8 cellular contexts compared by ENCODE assay signal in genomic region chr12:98532687-98533304, GRCh38. TPM values are rescaled to one million over a fixed set of nuclear protein-coding genes. Genes with fewer than 3 reads are reported as not detected.
DNase-seq lines count a peak whose midpoint lies in the region; ATAC-seq and TF ChIP-seq lines count a peak whose summit lies in the region.

No MANE protein-coding gene starts in this region.

- H3K9me3 Mint-ChIP-seq in activated CD4-positive, alpha-beta memory T cell treated with anti-CD3 and anti-CD28 coated beads, Interleukin-2, amount 10 ng/mL, durations not matched to agents 7 days and 5 days: no peaks in the 10 kb centered on the region
- H3K9me3 Mint-ChIP-seq in activated CD4-positive, alpha-beta memory T cell treated with anti-CD3 and anti-CD28 coated beads for 36 hours: no peaks in the 10 kb centered on the region
- no peaks in the 10 kb centered on the region for H3K9me3 Mint-ChIP-seq in stimulated activated effector memory CD8-positive, alpha-beta T cell treated with anti-CD3 and anti-CD28 coated beads, Interleukin-12 subunit alpha, Interleukin-12 subunit beta, amount 100 ng/mL, for 72 hours

- TF ChIP-seq CTCF in fibroblast of the aortic adventitia (IDR thresholded peaks at IDR 0.05; ENCODE audit: insufficient read depth, low read length): peak; percentile 55

- CTCF ChIA-PET in activated CD4-positive, alpha-beta memory T cell treated with anti-CD3 and anti-CD28 coated beads, Interleukin-2, amount 10 ng/mL, durations not matched to agents 7 days and 5 days (lab: Charles Lee): interaction anchor here (1.3 to 4.0 kb wide), 10 partner anchors 9 to 210 kb away, joined by 3 to 59 read pairs (median 7); partner anchors contain the start of genes SLC25A3 and TMPO
- CTCF ChIA-PET in activated CD4-positive, alpha-beta memory T cell treated with anti-CD3 and anti-CD28 coated beads for 36 hours (lab: Charles Lee): interaction anchor here (0.6 to 3.3 kb wide), 24 partner anchors 10 to 1615 kb away, joined by 3 to 29 read pairs (median 4); partner anchors contain the start of genes SLC25A3 and TMPO

- peak; percentile 50 for ATAC-seq in stimulated activated effector memory CD8-positive, alpha-beta T cell treated with anti-CD3 and anti-CD28 coated beads, Interleukin-12 subunit alpha, Interleukin-12 subunit beta, amount 100 ng/mL, for 72 hours
- ATAC-seq in GM21515 (IDR thresholded peaks at IDR 0.05; ENCODE audit: unreplicated experiment): no peak

- H3K4me3 Mint-ChIP-seq in activated CD4-positive, alpha-beta memory T cell treated with anti-CD3 and anti-CD28 coated beads, Interleukin-2, amount 10 ng/mL, durations not matched to agents 7 days and 5 days: no peak overlapping the region
- no peak overlapping the region for H3K4me3 Mint-ChIP-seq in activated CD4-positive, alpha-beta memory T cell treated with anti-CD3 and anti-CD28 coated beads for 36 hours
- no peak overlapping the region for H3K4me3 Mint-ChIP-seq in stimulated activated effector memory CD8-positive, alpha-beta T cell treated with anti-CD3 and anti-CD28 coated beads, Interleukin-12 subunit alpha, Interleukin-12 subunit beta, amount 100 ng/mL, for 72 hours

- H3K27me3 Mint-ChIP-seq in activated CD4-positive, alpha-beta memory T cell treated with anti-CD3 and anti-CD28 coated beads, Interleukin-2, amount 10 ng/mL, durations not matched to agents 7 days and 5 days: no peaks in the 10 kb centered on the region
- H3K27me3 Mint-ChIP-seq in activated CD4-positive, alpha-beta memory T cell treated with anti-CD3 and anti-CD28 coated beads for 36 hours: no peaks in the 10 kb centered on the region

- no peak for DNase-seq in activated CD4-positive, alpha-beta memory T cell treated with anti-CD3 and anti-CD28 coated beads, Interleukin-2, amount 10 ng/mL, durations not matched to agents 7 days and 5 days
- no peak for DNase-seq in activated CD4-positive, alpha-beta memory T cell treated with anti-CD3 and anti-CD28 coated beads for 36 hours
- peak; percentile 28 for DNase-seq in KG1 (lab: John Stamatoyannopoulos, UW)
- peak; percentile 45 to 74 for DNase-seq in SW 1271 (lab: John Stamatoyannopoulos, UW)
- DNase-seq in fibroblast of the aortic adventitia (ENCODE audit: low read depth): peak; percentile 72
- DNase-seq in stimulated activated effector memory CD8-positive, alpha-beta T cell treated with anti-CD3 and anti-CD28 coated beads, Interleukin-12 subunit alpha, Interleukin-12 subunit beta, amount 100 ng/mL, for 72 hours (ENCODE audit: low spot score in 2 of 2): no peak
- DNase-seq in HK-2 (ENCODE audit: unreplicated experiment): no peak

- H3K36me3 Mint-ChIP-seq in activated CD4-positive, alpha-beta memory T cell treated with anti-CD3 and anti-CD28 coated beads, Interleukin-2, amount 10 ng/mL, durations not matched to agents 7 days and 5 days (ENCODE audit: low read depth): peaks cover 85% of the 10 kb centered on the region
- peaks cover 67% of the 10 kb centered on the region for H3K36me3 Mint-ChIP-seq in activated CD4-positive, alpha-beta memory T cell treated with anti-CD3 and anti-CD28 coated beads for 36 hours
- H3K36me3 Mint-ChIP-seq in stimulated activated effector memory CD8-positive, alpha-beta T cell treated with anti-CD3 and anti-CD28 coated beads, Interleukin-12 subunit alpha, Interleukin-12 subunit beta, amount 100 ng/mL, for 72 hours: peaks cover 100% of the 10 kb centered on the region

- POLR2A ChIA-PET in activated CD4-positive, alpha-beta memory T cell treated with anti-CD3 and anti-CD28 coated beads, Interleukin-2, amount 10 ng/mL, durations not matched to agents 7 days and 5 days (lab: Charles Lee): interaction anchor here (1.2 to 4.1 kb wide), 5 partner anchors 11 to 75 kb away, joined by 3 to 47 read pairs (median 10); partner anchors contain the start of genes SLC25A3 and TMPO
- POLR2A ChIA-PET in activated CD4-positive, alpha-beta memory T cell treated with anti-CD3 and anti-CD28 coated beads for 36 hours (lab: Charles Lee): interaction anchor here (0.6 to 1.7 kb wide), 2 partner anchors 13 to 16 kb away, joined by 3 to 4 read pairs; no protein-coding TSS in a partner anchor

- intact Hi-C loops in activated CD4-positive, alpha-beta memory T cell treated with anti-CD3 and anti-CD28 coated beads for 36 hours (cut with micrococcal nuclease): loop anchor here (2.0 to 5.0 kb wide), 4 partner anchors 14 to 108 kb away; no protein-coding TSS in a partner anchor

- H3K27ac Mint-ChIP-seq in activated CD4-positive, alpha-beta memory T cell treated with anti-CD3 and anti-CD28 coated beads, Interleukin-2, amount 10 ng/mL, durations not matched to agents 7 days and 5 days: peak overlapping the region; percentile 31
- no peak overlapping the region for H3K27ac Mint-ChIP-seq in activated CD4-positive, alpha-beta memory T cell treated with anti-CD3 and anti-CD28 coated beads for 36 hours
- no peak overlapping the region for H3K27ac Mint-ChIP-seq in stimulated activated effector memory CD8-positive, alpha-beta T cell treated with anti-CD3 and anti-CD28 coated beads, Interleukin-12 subunit alpha, Interleukin-12 subunit beta, amount 100 ng/mL, for 72 hours

- H3K4me1 Mint-ChIP-seq in activated CD4-positive, alpha-beta memory T cell treated with anti-CD3 and anti-CD28 coated beads, Interleukin-2, amount 10 ng/mL, durations not matched to agents 7 days and 5 days: peaks cover 40% of the 10 kb centered on the region
- H3K4me1 Mint-ChIP-seq in activated CD4-positive, alpha-beta memory T cell treated with anti-CD3 and anti-CD28 coated beads for 36 hours (ENCODE audit: low read depth): peaks cover 4% of the 10 kb centered on the region
- no peaks in the 10 kb centered on the region for H3K4me1 Mint-ChIP-seq in stimulated activated effector memory CD8-positive, alpha-beta T cell treated with anti-CD3 and anti-CD28 coated beads, Interleukin-12 subunit alpha, Interleukin-12 subunit beta, amount 100 ng/mL, for 72 hours

- no peak overlapping the region for H3K4me3 ChIP-seq in fibroblast of the aortic adventitia (ENCODE audit: low read depth, low read length)

RNA-seq across cellular contexts. Expression of gene TMPO, which starts 17.4 kb away (rescaled TPM):
- 100 to 1,000 TPM; 315 to 320 TPM for total RNA-seq in activated CD4-positive, alpha-beta memory T cell treated with anti-CD3 and anti-CD28 coated beads, Interleukin-2, amount 10 ng/mL, durations not matched to agents 7 days and 5 days
- total RNA-seq in activated CD4-positive, alpha-beta memory T cell treated with anti-CD3 and anti-CD28 coated beads for 36 hours: 100 to 1,000 TPM; 371 to 375 TPM
- total RNA-seq in fibroblast of the aortic adventitia (ENCODE audit: low replicate concordance): 49.4 and 130 TPM in 2 replicates

Comparison
In these comparisons a context has a peak if more than half of its experiments do, and no peak if none do; other contexts are left out.
1. DNase-seq: peak in KG1 (single experiment), SW 1271 (2 of 2) and fibroblast of the aortic adventitia (single experiment); none in activated CD4-positive, alpha-beta memory T cell treated with anti-CD3 and anti-CD28 coated beads, Interleukin-2, amount 10 ng/mL, durations not matched to agents 7 days and 5 days (single experiment), activated CD4-positive, alpha-beta memory T cell treated with anti-CD3 and anti-CD28 coated beads for 36 hours (single experiment), stimulated activated effector memory CD8-positive, alpha-beta T cell treated with anti-CD3 and anti-CD28 coated beads, Interleukin-12 subunit alpha, Interleukin-12 subunit beta, amount 100 ng/mL, for 72 hours (0 of 2) and HK-2 (single experiment).